In the genomic region with DNA sequence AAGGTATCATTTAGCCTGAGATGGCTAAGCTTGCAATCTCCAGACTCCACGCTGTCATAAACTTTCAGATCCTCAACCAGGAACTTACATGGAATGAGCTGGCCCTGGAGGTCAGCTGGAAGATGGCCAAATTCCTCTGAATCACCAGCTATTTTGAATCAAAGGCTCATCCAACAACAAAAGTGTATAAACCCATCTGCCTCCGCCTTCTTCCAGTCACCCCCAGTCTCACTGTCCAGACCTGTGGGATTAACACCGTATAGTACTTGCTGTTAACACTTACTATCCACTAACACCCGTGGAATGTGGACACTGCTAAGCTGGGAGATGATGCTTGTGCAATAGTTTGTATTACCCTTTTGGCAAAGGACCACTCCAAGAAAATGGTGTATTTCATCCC, we compare ENCODE assay signal across 2 cellular contexts.
TF ChIP-seq lines count a peak whose summit lies in the region.

No MANE protein-coding gene starts in this region.

TF ChIP-seq in IMR-90, 13 proteins besides CTCF, POLR2A, EP300 and RAD21 (continued from another document):
- TF ChIP-seq CEBPB (IDR thresholded peaks at IDR 0.05; ENCODE audit: low read depth, low read length) (peak; percentile 96), FOS (IDR thresholded peaks at IDR 0.05; ENCODE audit: low read depth, low read length) (peak; percentile 55), SMC3 (IDR thresholded peaks at IDR 0.05; ENCODE audit: low read depth, low read length) (no peak), RCOR1 (IDR thresholded peaks at IDR 0.05; ENCODE audit: insufficient replicate concordance, low read length) (peak; percentile 69), MAZ (IDR thresholded peaks at IDR 0.05; ENCODE audit: borderline replicate concordance, low read depth, low read length) (peak; percentile 51; the same call in 1 of the 2 replicates), NFE2L2 (IDR thresholded peaks at IDR 0.05; ENCODE audit: low read depth, low read length) (no peak), BHLHE40 (IDR thresholded peaks at IDR 0.05; ENCODE audit: low read depth, low read length) (peak; percentile 76)

TF ChIP-seq in liver, 16 proteins besides CTCF, POLR2A, EP300 and RAD21 (continued from another document):
- TF ChIP-seq ZBTB33 (IDR thresholded peaks at IDR 0.05): no peak
- TF ChIP-seq ATF3 (IDR thresholded peaks at IDR 0.05): no peak
- no peak for TF ChIP-seq HNF4A (conservative IDR thresholded peaks at IDR 0.05)
- no peak for TF ChIP-seq GABPA (IDR thresholded peaks at IDR 0.05 in 1 of 2, conservative IDR thresholded peaks at IDR 0.05 in 1 of 2)
- TF ChIP-seq YY1 (IDR thresholded peaks at IDR 0.05): no peak
- TF ChIP-seq FOXA1 (IDR thresholded peaks at IDR 0.05): no peak
- no peak for TF ChIP-seq FOXA2 (IDR thresholded peaks at IDR 0.05)
- no peak for TF ChIP-seq REST (IDR thresholded peaks at IDR 0.05)
- TF ChIP-seq TAF1 (conservative IDR thresholded peaks at IDR 0.05): no peak
- no peak for TF ChIP-seq SP1 (IDR thresholded peaks at IDR 0.05)
- TF ChIP-seq RXRA (IDR thresholded peaks at IDR 0.05): peak in 1 of 2 donors; percentile 4
